In the genomic region with DNA sequence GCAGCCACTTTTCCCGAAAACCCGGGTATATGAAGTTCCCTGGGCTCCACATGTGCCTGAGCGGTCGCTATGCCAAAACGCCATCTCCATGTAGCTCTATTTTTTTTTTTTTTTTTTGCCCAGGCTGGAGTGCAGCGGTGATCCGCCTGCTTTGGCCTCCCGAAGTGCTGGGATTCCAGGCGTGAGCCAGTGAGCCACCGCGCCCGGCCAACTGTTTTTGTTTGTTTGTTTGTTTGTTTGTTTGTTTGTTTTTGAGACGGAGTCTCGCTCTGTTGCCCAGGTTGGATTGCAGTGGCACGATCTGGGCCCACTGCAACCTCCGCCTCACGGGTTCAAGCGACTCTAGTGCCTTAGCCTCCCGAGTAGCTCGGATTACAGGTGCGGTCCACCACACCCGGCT, we compare ENCODE assay signal across 11 cellular contexts.
"Had no signal": no experiment of that assay in that cellular context is flagged by ENCODE, and none has a peak within 500 bp of the region (broad histone marks: within the 10 kb centered on the region; RNA-seq: fewer than 3 reads in every experiment).

No MANE protein-coding gene starts in this region.

- H3K4me1 Mint-ChIP-seq: naive B cell had no signal

- H3K27ac ChIP-seq: right lobe of liver, upper lobe of left lung had no signal

- H3K4me1 ChIP-seq: right lobe of liver, upper lobe of left lung had no signal

- DNase-seq: activated CD8-positive, alpha-beta memory T cell treated with anti-CD3 and anti-CD28 coated beads, Interleukin-2, amount 50 U/mL, for 48 hours; activated CD8-positive, alpha-beta T cell treated with anti-CD3 and anti-CD28 coated beads, Interleukin-2, amount 10 ng/mL, durations not matched to agents 7 days and 5 days; activated naive CD4-positive, alpha-beta T cell; central memory CD4-positive, alpha-beta T cell; naive B cell; stimulated activated CD4-positive, alpha-beta T cell treated with anti-CD3 and anti-CD28 coated beads, Interleukin-12 subunit alpha, Interleukin-12 subunit beta, amount 100 ng/mL, for 4 hours; stimulated activated naive CD4-positive, alpha-beta T cell had no signal

- H3K27ac Mint-ChIP-seq: activated CD8-positive, alpha-beta T cell treated with anti-CD3 and anti-CD28 coated beads, Interleukin-2, amount 10 ng/mL, durations not matched to agents 7 days and 5 days; naive B cell had no signal

- H3K36me3 ChIP-seq: right lobe of liver, upper lobe of left lung had no signal

- H3K27me3 ChIP-seq: right lobe of liver, upper lobe of left lung had no signal

- H3K36me3 Mint-ChIP-seq: naive B cell had no signal

- H3K9me3 ChIP-seq: right lobe of liver, upper lobe of left lung had no signal

- H3K4me3 ChIP-seq: lung had no signal

- H3K4me3 Mint-ChIP-seq: activated CD8-positive, alpha-beta T cell treated with anti-CD3 and anti-CD28 coated beads, Interleukin-2, amount 10 ng/mL, durations not matched to agents 7 days and 5 days; naive B cell had no signal

- ATAC-seq: activated CD8-positive, alpha-beta T cell treated with anti-CD3 and anti-CD28 coated beads, Interleukin-2, amount 10 ng/mL, durations not matched to agents 7 days and 5 days; esophagus mucosa had no signal
